Comparison of ENCODE assay signal across 11 cellular contexts in the genomic region with DNA sequence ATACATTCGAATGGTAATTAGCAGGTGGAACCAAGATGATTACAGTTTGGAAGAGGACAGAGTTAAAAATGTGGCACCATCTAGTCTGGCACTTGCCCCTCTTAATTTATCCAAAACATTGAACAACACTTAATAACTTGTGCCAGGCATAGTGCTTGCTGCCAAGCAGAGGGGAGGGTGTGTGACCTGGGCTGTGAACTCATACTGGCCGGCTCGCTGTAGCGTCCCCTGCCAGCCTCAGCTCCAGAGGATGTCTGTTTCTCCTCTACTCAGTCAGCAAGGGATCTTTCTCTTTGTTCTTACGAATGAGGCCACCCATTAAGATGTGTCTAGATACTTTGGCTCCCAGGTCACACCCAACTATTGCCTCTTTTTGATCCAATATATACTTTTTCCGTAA.
A peak's percentile ranks its signal among the peaks of the same experiment; 100 is the strongest.
DNase-seq lines count a peak whose midpoint lies in the region; ATAC-seq, FAIRE-seq and TF ChIP-seq lines count a peak whose summit lies in the region.
"Had no signal": no experiment of that assay in that cellular context is flagged by ENCODE, and none has a peak within 500 bp of the region (broad histone marks: within the 10 kb centered on the region; RNA-seq: fewer than 3 reads in every experiment).

No MANE protein-coding gene starts in this region.

- no peak overlapping the region; the same call in 1 of the 2 replicates for H2AFZ ChIP-seq in GM12878 (ENCODE audit: control insufficient read depth, low read depth, low read length)
- H2AFZ ChIP-seq: PC-9 had no signal

- H3K36me3 ChIP-seq in GM12878 (ENCODE audit: control insufficient read depth in 2 of 2, insufficient read depth in 2 of 2, low read length in 1 of 2) (no peaks in the 10 kb centered on the region), stomach (no peaks in the 10 kb centered on the region)

- H3K27ac Mint-ChIP-seq in activated naive CD4-positive, alpha-beta T cell treated with anti-CD3 and anti-CD28 coated beads, Interleukin-2, amount 10 ng/mL, durations not matched to agents 7 days and 5 days: peak overlapping the region; percentile 98

- intact Hi-C loops in GM12878 (cut with micrococcal nuclease; ENCODE audit: unreplicated experiment): loop anchor here (2.0 to 10.0 kb wide), 6 partner anchors 59 to 777 kb away; a partner anchor contains a TSS
- intact Hi-C loops in stomach (cut with DNase I; ENCODE audit: low total_unique reads): no loop called here

- TF ChIP-seq RAD21 in GM12878 (IDR thresholded peaks at IDR 0.05; ENCODE audit: insufficient read depth, low read depth, low read length): no peak

- in situ Hi-C loops in GM12878 (cut with MboI): loop anchor here (5.0 kb wide), 1 partner anchor 150 kb away; no protein-coding TSS in a partner anchor

- H4K20me1 ChIP-seq in GM12878 (ENCODE audit: control insufficient read depth, insufficient read depth): no peaks in the 10 kb centered on the region

- no peak for TF ChIP-seq EP300 in GM12878 (IDR thresholded peaks at IDR 0.05; ENCODE audit: borderline replicate concordance in 1 of 2, control insufficient read depth in 1 of 2, low read depth in 2 of 2, low read length in 2 of 2)
- no peak for TF ChIP-seq EP300 in stomach (IDR thresholded peaks at IDR 0.05)

- H3K9ac ChIP-seq in GM12878 (ENCODE audit: control insufficient read depth, insufficient read depth, low read length): peak overlapping the region; percentile 46; the same call in 1 of the 2 replicates

- WGBS in GM12878 (ENCODE audit: insufficient coverage, insufficient replicate concordance, low lambda C conversion rate, missing lambda C conversion rate): 18% methylated on average over 6 of the region's 6 CpGs
- 81 to 90% (median 88%) methylated on average over 6 of the region's 6 CpGs for WGBS in stomach, 5 donors

- H3K9me3 ChIP-seq in GM12878 (replicated peaks; ENCODE audit: control insufficient read depth, insufficient read depth, low read length) (peaks cover 12% of the 10 kb centered on the region; the same call in 2 of the 3 replicates), stomach (no peaks in the 10 kb centered on the region)

- no peaks in the 10 kb centered on the region for H3K79me2 ChIP-seq in GM12878 (ENCODE audit: control insufficient read depth, insufficient read depth, low read length)

- CTCF ChIA-PET in activated naive CD4-positive, alpha-beta T cell treated with anti-CD3 and anti-CD28 coated beads, Interleukin-2, amount 10 ng/mL, durations not matched to agents 7 days and 5 days (lab: Charles Lee): interaction anchor here (1.4 to 1.6 kb wide), 3 partner anchors 10 to 61 kb away, joined by 5 to 7 read pairs (median 5); no protein-coding TSS in a partner anchor
- CTCF ChIA-PET in GM12878 (lab: Yijun Ruan, JAX): interaction anchor here (0.7 to 2.7 kb wide), 11 partner anchors 12 to 178 kb away, joined by 3 to 16 read pairs (median 4); no protein-coding TSS in a partner anchor

- H3K4me2 ChIP-seq in GM12878 (ENCODE audit: control insufficient read depth, insufficient read depth): peak overlapping the region; percentile 73
- H3K4me2 ChIP-seq: PC-9 had no signal

- H3K27ac ChIP-seq in GM12878 (ENCODE audit: control insufficient read depth, insufficient read depth) (peak overlapping the region; percentile 92), stomach (peak overlapping the region in 3 of 5 donors; percentile 15 to 60 (median 37))
- H3K27ac ChIP-seq: coronary artery, PC-9 had no signal

- ATAC-seq in HG03139 (IDR thresholded peaks at IDR 0.05; ENCODE audit: unreplicated experiment) (peak; percentile 2), GM12878 (peak; percentile 35)
- no peak for ATAC-seq in activated CD4-positive, CD25-positive, alpha-beta regulatory T cell treated with anti-CD3 and anti-CD28 coated beads, Interleukin-2, amount 50 U/mL, for 24 hours

- H3K4me1 Mint-ChIP-seq in activated naive CD4-positive, alpha-beta T cell treated with anti-CD3 and anti-CD28 coated beads, Interleukin-2, amount 10 ng/mL, durations not matched to agents 7 days and 5 days: peaks cover 34% of the 10 kb centered on the region

- H3K36me3 Mint-ChIP-seq in activated naive CD4-positive, alpha-beta T cell treated with anti-CD3 and anti-CD28 coated beads, Interleukin-2, amount 10 ng/mL, durations not matched to agents 7 days and 5 days: peaks cover 25% of the 10 kb centered on the region

- RAD21 ChIA-PET in GM12878 (lab: Charles Lee; ENCODE audit: unreplicated experiment): interaction anchor here (0.9 to 4.3 kb wide), 19 partner anchors 8 to 879 kb away, joined by 3 to 68 read pairs (median 5); no protein-coding TSS in a partner anchor

- no peak for TF ChIP-seq POLR2A in GM12878 (IDR thresholded peaks at IDR 0.05; ENCODE audit: low read depth, low read length)
- no peak for TF ChIP-seq POLR2A in stomach (IDR thresholded peaks at IDR 0.05)

- POLR2A ChIA-PET in GM12878 (lab: Charles Lee): interaction anchor here (0.5 to 1.8 kb wide), 4 partner anchors 12 to 558 kb away, joined by 3 to 11 read pairs (median 4); no protein-coding TSS in a partner anchor

- H3K4me3 Mint-ChIP-seq in activated naive CD4-positive, alpha-beta T cell treated with anti-CD3 and anti-CD28 coated beads, Interleukin-2, amount 10 ng/mL, durations not matched to agents 7 days and 5 days: peak overlapping the region; percentile 55

- DNase-seq in activated naive CD4-positive, alpha-beta T cell treated with anti-CD3 and anti-CD28 coated beads, Interleukin-2, amount 10 ng/mL, durations not matched to agents 7 days and 5 days: no peak
- no peak for DNase-seq in activated naive CD4-positive, alpha-beta T cell treated with anti-CD3 and anti-CD28 coated beads, Interleukin-2, amount 50 U/mL, for 16 hours
- DNase-seq in GM12878 (ENCODE audit: low read depth, low spot score) (no peak), stomach (no peak), mesenteric fat pad (ENCODE audit: low spot score) (no peak)
- no peak for DNase-seq in activated effector memory CD4-positive, alpha-beta T cell treated with anti-CD3 and anti-CD28 coated beads, Interleukin-2, amount 50 U/mL, for 16 hours
- DNase-seq: NCI-H1105 had no signal

- H3K4me3 ChIP-seq in GM12878: peak overlapping the region; percentile 22; the same call in 1 of the 2 replicates
- H3K4me3 ChIP-seq in stomach: no peak overlapping the region
- H3K4me3 ChIP-seq: coronary artery, PC-9 had no signal

- H3K4me1 ChIP-seq in GM12878 (ENCODE audit: control insufficient read depth, insufficient read depth, low read length) (peaks cover 36% of the 10 kb centered on the region), stomach (peaks cover 0 to 25% (median 10%) of the 10 kb centered on the region in 4 donors)

- no peak for TF ChIP-seq CTCF in GM12878 (IDR thresholded peaks at IDR 0.05 in 2 of 3, conservative IDR thresholded peaks at IDR 0.05 in 1 of 3; ENCODE audit: control insufficient read depth in 2 of 3, extremely low read depth in 1 of 3, insufficient read depth in 1 of 3, low read depth in 3 of 3, low read length in 3 of 3)
- no peak for TF ChIP-seq CTCF in stomach (IDR thresholded peaks at IDR 0.05)

- peaks cover 29% of the 10 kb centered on the region for H3K9me3 Mint-ChIP-seq in activated naive CD4-positive, alpha-beta T cell treated with anti-CD3 and anti-CD28 coated beads, Interleukin-2, amount 10 ng/mL, durations not matched to agents 7 days and 5 days

- FAIRE-seq in GM12878 (lab: Jason Lieb, UNC): no peak

- SMC1A ChIA-PET in GM12878 (lab: Charles Lee; ENCODE audit: uncharacterized antibody, unreplicated experiment): interaction anchor here (0.8 to 6.6 kb wide), 25 partner anchors 11 to 1768 kb away, joined by 3 to 86 read pairs (median 4); a partner anchor contains a TSS

- TSS peak; percentile 97 for BruUV-seq in GM12878 (replicated peaks; lab: Mats Ljungman, UMichigan)

- H3K27me3 ChIP-seq in GM12878 (replicated peaks in 1 of 2; ENCODE audit: control insufficient read depth in 2 of 2, insufficient read depth in 2 of 2, low read length in 1 of 2) (no peaks in the 10 kb centered on the region), stomach (no peaks in the 10 kb centered on the region)

- peaks cover 3% of the 10 kb centered on the region for H3K27me3 Mint-ChIP-seq in activated naive CD4-positive, alpha-beta T cell treated with anti-CD3 and anti-CD28 coated beads, Interleukin-2, amount 10 ng/mL, durations not matched to agents 7 days and 5 days

TF ChIP-seq in GM12878, 131 proteins besides CTCF, POLR2A, EP300 and RAD21 (continues in another document):
- no peak for TF ChIP-seq ZNF274 (IDR thresholded peaks at IDR 0.05; ENCODE audit: insufficient read depth, insufficient read length)
- TF ChIP-seq SP1 (IDR thresholded peaks at IDR 0.05; ENCODE audit: low read depth, low read length): no peak
- TF ChIP-seq MEF2B (IDR thresholded peaks at IDR 0.05; ENCODE audit: partially characterized antibody, poor library complexity, severe bottlenecking): no peak
- no peak for TF ChIP-seq RBBP5 (conservative IDR thresholded peaks at IDR 0.05)
- no peak for TF ChIP-seq SRF (IDR thresholded peaks at IDR 0.05; ENCODE audit: low read depth in 2 of 2, low read length in 2 of 2)
- TF ChIP-seq SREBF2 (IDR thresholded peaks at IDR 0.05; ENCODE audit: low read length): no peak
- no peak for TF ChIP-seq IKZF2 (IDR thresholded peaks at IDR 0.05)
- TF ChIP-seq RAD51 (IDR thresholded peaks at IDR 0.05): no peak
- TF ChIP-seq NBN (IDR thresholded peaks at IDR 0.05): no peak
- no peak for TF ChIP-seq KDM1A (IDR thresholded peaks at IDR 0.05; ENCODE audit: borderline replicate concordance)
- TF ChIP-seq, protein P1, sequence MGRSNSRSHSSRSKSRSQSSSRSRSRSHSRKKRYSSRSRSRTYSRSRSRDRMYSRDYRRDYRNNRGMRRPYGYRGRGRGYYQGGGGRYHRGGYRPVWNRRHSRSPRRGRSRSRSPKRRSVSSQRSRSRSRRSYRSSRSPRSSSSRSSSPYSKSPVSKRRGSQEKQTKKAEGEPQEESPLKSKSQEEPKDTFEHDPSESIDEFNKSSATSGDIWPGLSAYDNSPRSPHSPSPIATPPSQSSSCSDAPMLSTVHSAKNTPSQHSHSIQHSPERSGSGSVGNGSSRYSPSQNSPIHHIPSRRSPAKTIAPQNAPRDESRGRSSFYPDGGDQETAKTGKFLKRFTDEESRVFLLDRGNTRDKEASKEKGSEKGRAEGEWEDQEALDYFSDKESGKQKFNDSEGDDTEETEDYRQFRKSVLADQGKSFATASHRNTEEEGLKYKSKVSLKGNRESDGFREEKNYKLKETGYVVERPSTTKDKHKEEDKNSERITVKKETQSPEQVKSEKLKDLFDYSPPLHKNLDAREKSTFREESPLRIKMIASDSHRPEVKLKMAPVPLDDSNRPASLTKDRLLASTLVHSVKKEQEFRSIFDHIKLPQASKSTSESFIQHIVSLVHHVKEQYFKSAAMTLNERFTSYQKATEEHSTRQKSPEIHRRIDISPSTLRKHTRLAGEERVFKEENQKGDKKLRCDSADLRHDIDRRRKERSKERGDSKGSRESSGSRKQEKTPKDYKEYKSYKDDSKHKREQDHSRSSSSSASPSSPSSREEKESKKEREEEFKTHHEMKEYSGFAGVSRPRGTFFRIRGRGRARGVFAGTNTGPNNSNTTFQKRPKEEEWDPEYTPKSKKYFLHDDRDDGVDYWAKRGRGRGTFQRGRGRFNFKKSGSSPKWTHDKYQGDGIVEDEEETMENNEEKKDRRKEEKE (IDR thresholded peaks at IDR 0.05): no peak
- TF ChIP-seq ZZZ3 (IDR thresholded peaks at IDR 0.05; ENCODE audit: control insufficient read depth, insufficient read length, low read depth): no peak
- no peak for TF ChIP-seq IRF4 (IDR thresholded peaks at IDR 0.05; ENCODE audit: low read depth, low read length)

Comparison
In these comparisons a context has a peak if more than half of its experiments do, and no peak if none do; other contexts are left out.
1. ATAC-seq: peak in HG03139 (single experiment) and GM12878 (single experiment); none in activated CD4-positive, CD25-positive, alpha-beta regulatory T cell treated with anti-CD3 and anti-CD28 coated beads, Interleukin-2, amount 50 U/mL, for 24 hours (0 of 2).